In genomic region chr1:62334434-62334833, GRCh38 we compare ENCODE assay signal across 2 cellular contexts.
TF ChIP-seq lines count a peak whose summit lies in the region.

No MANE protein-coding gene starts in this region.

TF ChIP-seq in HepG2, 621 proteins besides CTCF, POLR2A, EP300 and RAD21:
- TF ChIP-seq SNAPC2 (CRISPR knock-in tag; IDR thresholded peaks at IDR 0.05) (no peak), NONO (IDR thresholded peaks at IDR 0.05) (no peak), NONO (CRISPR knock-in tag; conservative IDR thresholded peaks at IDR 0.05) (no peak), CREB1 (IDR thresholded peaks at IDR 0.05) (0 out of 2 replicates have a peak, but pooled peaks have one; percentile 19), CREB1 (CRISPR knock-in tag; IDR thresholded peaks at IDR 0.05) (no peak)
TF ChIP-seq in HepG2: peak in this region for 1.

TF ChIP-seq in K562, 482 proteins besides CTCF, POLR2A, EP300 and RAD21:
- TF ChIP-seq ZBTB26 (CRISPR knock-in tag; IDR thresholded peaks at IDR 0.05) (no peak), NFATC3 (IDR thresholded peaks at IDR 0.05) (no peak), MIER1 (IDR thresholded peaks at IDR 0.05; ENCODE audit: low read depth) (no peak)
